31 cellular contexts compared by ENCODE assay signal in the genomic region with DNA sequence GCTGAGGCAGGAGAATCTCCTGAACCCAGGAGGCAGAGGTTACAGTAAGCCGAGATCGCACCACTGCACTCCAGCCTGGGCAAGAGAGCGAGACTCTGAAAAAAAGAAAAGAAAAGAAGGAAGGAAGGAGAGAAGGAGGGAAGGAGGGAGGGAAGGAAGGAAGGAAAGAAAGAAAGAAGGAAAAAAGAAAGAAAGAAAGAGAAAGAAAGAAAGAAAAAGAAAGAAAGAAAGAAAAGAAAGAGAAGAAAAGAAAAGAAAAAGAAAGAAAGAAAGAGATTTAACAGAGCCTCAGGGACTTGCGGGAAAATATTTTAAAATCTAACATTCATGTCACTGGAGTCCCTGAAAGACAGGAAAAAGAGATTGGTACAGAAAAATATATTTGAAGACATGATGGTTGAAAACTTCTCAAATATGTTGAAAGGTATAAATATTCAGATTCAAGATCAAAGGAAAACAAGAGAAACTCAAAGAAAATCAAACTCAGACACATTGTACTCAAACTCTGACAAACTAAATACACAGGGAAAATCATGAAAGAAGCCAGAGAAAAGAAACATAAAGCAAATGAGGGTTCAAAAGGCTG.
"Had no signal": no experiment of that assay in that cellular context is flagged by ENCODE, and none has a peak within 500 bp of the region (broad histone marks: within the 10 kb centered on the region; RNA-seq: fewer than 3 reads in every experiment).

No MANE protein-coding gene starts in this region.

- FAIRE-seq: islet of Langerhans, kidney had no signal

- H3K36me3 ChIP-seq: left ventricle myocardium inferior, neural progenitor cell, neutrophil, ovary, right atrium auricular region, right lobe of liver, suprapubic skin, thoracic aorta, tibial artery, uterus had no signal

- H2AFZ ChIP-seq: neural progenitor cell had no signal

- ATAC-seq: left colon; natural killer cell; right lobe of liver; stimulated activated effector memory CD8-positive, alpha-beta T cell treated with anti-CD3 and anti-CD28 coated beads, Interleukin-12 subunit alpha, Interleukin-12 subunit beta, amount 100 ng/mL, for 72 hours had no signal

- H3K4me2 ChIP-seq: neural progenitor cell had no signal

- H3K4me1 Mint-ChIP-seq: immature natural killer cell; naive B cell; natural killer cell; stimulated activated effector memory CD8-positive, alpha-beta T cell treated with anti-CD3 and anti-CD28 coated beads, Interleukin-12 subunit alpha, Interleukin-12 subunit beta, amount 100 ng/mL, for 72 hours had no signal

- H3K27ac Mint-ChIP-seq: immature natural killer cell; mesothelial cell of epicardium; naive B cell; natural killer cell; nephron progenitor cell; neural progenitor cell; progenitor cell of endocrine pancreas; stimulated activated effector memory CD8-positive, alpha-beta T cell treated with anti-CD3 and anti-CD28 coated beads, Interleukin-12 subunit alpha, Interleukin-12 subunit beta, amount 100 ng/mL, for 72 hours; stimulated activated naive CD8-positive, alpha-beta T cell treated with anti-CD3 and anti-CD28 coated beads, Interleukin-15, Interleukin-2, amounts not matched to agents 100 ng/mL and 50 ng/mL, for 24 hours had no signal

- H3K27me3 Mint-ChIP-seq: naive B cell; progenitor cell of endocrine pancreas; stimulated activated naive CD8-positive, alpha-beta T cell treated with anti-CD3 and anti-CD28 coated beads, Interleukin-15, Interleukin-2, amounts not matched to agents 100 ng/mL and 50 ng/mL, for 24 hours had no signal

- H3K27ac ChIP-seq: left ventricle myocardium inferior, neural progenitor cell, neutrophil, ovary, right atrium auricular region, right lobe of liver, skin epidermis, suprapubic skin, thoracic aorta, tibial artery, uterus had no signal

- H3K27me3 ChIP-seq: neural progenitor cell, neutrophil, ovary, right atrium auricular region, right lobe of liver, suprapubic skin, tibial artery, uterus had no signal

- H3K4me3 Mint-ChIP-seq: immature natural killer cell; mesothelial cell of epicardium; naive B cell; natural killer cell; nephron progenitor cell; neural progenitor cell; stimulated activated effector memory CD8-positive, alpha-beta T cell treated with anti-CD3 and anti-CD28 coated beads, Interleukin-12 subunit alpha, Interleukin-12 subunit beta, amount 100 ng/mL, for 72 hours; stimulated activated naive CD8-positive, alpha-beta T cell treated with anti-CD3 and anti-CD28 coated beads, Interleukin-15, Interleukin-2, amounts not matched to agents 100 ng/mL and 50 ng/mL, for 24 hours had no signal

- H3K9me3 ChIP-seq: neutrophil, ovary, right lobe of liver, suprapubic skin had no signal

- H3K9ac ChIP-seq: neural progenitor cell had no signal

- DNase-seq: hypothalamus; immature natural killer cell; kidney; left colon; left ventricle myocardium inferior; mesendoderm; naive B cell; natural killer cell; nephron progenitor cell; ovary; stimulated activated CD4-positive, alpha-beta T cell treated with anti-CD3 and anti-CD28 coated beads, Interleukin-12 subunit alpha, Interleukin-12 subunit beta, amount 100 ng/mL, for 4 hours; stimulated activated CD4-positive, alpha-beta T cell treated with anti-CD3 and anti-CD28 coated beads, Interleukin-15, amount 100 ng/mL, for 24 hours; stimulated activated CD4-positive, alpha-beta T cell treated with anti-CD3 and anti-CD28 coated beads, Interleukin-2, amount 100 ng/mL, for 24 hours; stimulated activated CD4-positive, alpha-beta T cell treated with anti-CD3 and anti-CD28 coated beads, Interleukin-4, amount 100 ng/mL, for 24 hours; stimulated activated naive CD4-positive, alpha-beta T cell; trophoblast cell; uterus had no signal

- H3K4me1 ChIP-seq: neural progenitor cell, right lobe of liver, tibial artery, uterus had no signal

- H3K4me3 ChIP-seq: left ventricle myocardium inferior, lung, neural progenitor cell, ovary, right atrium auricular region, right lobe of liver, skin epidermis, suprapubic skin, thoracic aorta, tibial artery, uterus had no signal
